Comparison of ENCODE assay signal across 1 cellular context in the genomic region with DNA sequence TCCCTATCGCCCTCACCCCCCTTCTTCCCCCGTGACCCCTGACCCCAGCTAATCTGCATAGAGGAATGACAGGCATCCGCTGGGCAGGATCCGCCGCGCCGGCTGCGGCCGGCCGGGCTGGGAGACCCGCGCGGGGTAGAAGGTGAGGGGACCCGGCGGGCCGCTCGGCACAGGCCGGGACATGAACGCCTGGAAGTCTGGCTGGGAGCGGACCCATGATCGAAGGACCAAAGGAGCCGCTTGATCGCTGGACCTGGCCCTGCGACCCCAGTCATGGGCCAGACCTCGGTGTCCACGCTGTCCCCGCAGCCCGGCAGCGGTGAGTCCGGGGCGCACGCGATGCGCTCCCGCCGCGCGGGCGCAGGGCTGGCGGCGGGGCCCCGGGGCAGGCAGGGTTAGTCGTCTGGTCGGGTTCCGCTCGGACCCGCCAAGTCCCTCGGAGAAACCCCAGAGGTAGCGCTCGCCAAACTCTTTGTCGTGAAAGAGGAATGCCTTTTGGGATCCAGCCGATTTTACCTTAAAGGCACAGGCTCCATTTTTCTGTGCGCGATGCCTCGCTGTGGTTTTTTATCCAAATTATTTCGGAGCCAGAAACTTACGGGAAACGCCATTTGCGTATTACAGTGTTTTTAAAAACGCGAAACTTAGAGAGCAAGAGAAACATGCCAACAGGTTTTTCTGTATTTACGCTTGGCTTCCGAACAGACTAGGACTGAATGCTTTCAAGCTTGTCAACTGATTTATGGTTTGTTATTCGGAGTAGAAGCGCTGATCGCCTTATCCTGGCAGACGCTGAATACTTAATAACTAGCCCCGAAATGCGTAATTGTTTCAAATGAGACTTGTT.
TF ChIP-seq lines count a peak whose summit lies in the region.

A gene (plus strand): TSS at position 75 of the 847 bp plus-strand sequence. CDS start 199 bp downstream, at position 274.

TF ChIP-seq in H1, 55 proteins besides CTCF, POLR2A, EP300 and RAD21:
- TF ChIP-seq SP4 (IDR thresholded peaks at IDR 0.05; ENCODE audit: low read length) (no peak), EGR1 (IDR thresholded peaks at IDR 0.05; ENCODE audit: borderline replicate concordance, low read depth, low read length) (no peak), HDAC6 (IDR thresholded peaks at IDR 0.05; ENCODE audit: low read depth, low read length) (no peak), FOSL1 (IDR thresholded peaks at IDR 0.05; ENCODE audit: insufficient read depth, low read depth, low read length) (no peak), HDAC2 (IDR thresholded peaks at IDR 0.05; ENCODE audit: borderline replicate concordance in 1 of 2, low read depth in 2 of 2, low read length in 2 of 2) (peak; percentile 76 to 80; a peak in 3 of 4 replicates), GTF2F1 (IDR thresholded peaks at IDR 0.05; ENCODE audit: borderline replicate concordance, low read depth, low read length) (no peak), JUND (IDR thresholded peaks at IDR 0.05; ENCODE audit: low read length) (no peak), RNF2 (IDR thresholded peaks at IDR 0.05; ENCODE audit: borderline replicate concordance, low read depth, low read length, missing control alignments, poor library complexity, severe bottlenecking) (no peak), CEBPB (IDR thresholded peaks at IDR 0.05; ENCODE audit: low read depth, low read length) (no peak), NANOG (IDR thresholded peaks at IDR 0.05; ENCODE audit: insufficient read depth, low read depth, low read length, poor library complexity, severe bottlenecking) (no peak), SP1 (IDR thresholded peaks at IDR 0.05; ENCODE audit: low read depth, low read length) (no peak), MAFK (IDR thresholded peaks at IDR 0.05; ENCODE audit: low read depth, low read length) (no peak), PHF8 (conservative IDR thresholded peaks at IDR 0.05; ENCODE audit: low read depth, low read length) (peak; percentile 89), TAF7 (optimal IDR thresholded peaks at IDR 0.05; ENCODE audit: borderline replicate concordance, low read depth, low read length) (peak; percentile 40), POLR2AphosphoS5 (IDR thresholded peaks at IDR 0.05; ENCODE audit: low read depth, low read length) (peak; percentile 49; the same call in 1 of the 2 replicates), ASH2L (IDR thresholded peaks at IDR 0.05; ENCODE audit: low read length) (peak; percentile 98), RBBP5 (IDR thresholded peaks at IDR 0.05; ENCODE audit: borderline replicate concordance, low read depth, low read length) (peak; percentile 89; the same call in 1 of the 2 replicates), SIN3A (conservative IDR thresholded peaks at IDR 0.05 in 1 of 2, IDR thresholded peaks at IDR 0.05 in 1 of 2; ENCODE audit: low read depth in 1 of 2, low read length in 2 of 2) (peak in 1 of 2 experiments; percentile 80; a peak in 2 of 4 replicates), POU5F1 (IDR thresholded peaks at IDR 0.05; ENCODE audit: low read depth, low read length) (no peak), SIRT6 (IDR thresholded peaks at IDR 0.05; ENCODE audit: low read length) (no peak), YY1 (IDR thresholded peaks at IDR 0.05; ENCODE audit: low read depth, low read length) (0 out of 2 replicates have a peak, but pooled peaks have one; percentile 20), TCF12 (IDR thresholded peaks at IDR 0.05; ENCODE audit: low read depth, low read length) (no peak), RXRA (IDR thresholded peaks at IDR 0.05; ENCODE audit: insufficient read depth, low read depth, low read length) (no peak), ZNF274 (IDR thresholded peaks at IDR 0.05; ENCODE audit: borderline replicate concordance, extremely low read depth, low read length) (no peak), BACH1 (IDR thresholded peaks at IDR 0.05; ENCODE audit: low read length) (no peak), BRCA1 (IDR thresholded peaks at IDR 0.05; ENCODE audit: low read depth, low read length) (no peak), CTBP2 (IDR thresholded peaks at IDR 0.05; ENCODE audit: borderline replicate concordance, insufficient read depth, insufficient read length, low read length) (no peak), KDM4A (IDR thresholded peaks at IDR 0.05; ENCODE audit: low read depth, low read length, severe bottlenecking) (peak; percentile 81), CREB1 (IDR thresholded peaks at IDR 0.05) (no peak), SIX5 (IDR thresholded peaks at IDR 0.05; ENCODE audit: low read depth, low read length) (no peak), TAF1 (IDR thresholded peaks at IDR 0.05; ENCODE audit: low read depth, low read length) (peak; percentile 83), TBP (IDR thresholded peaks at IDR 0.05; ENCODE audit: low read depth, low read length) (peak; percentile 41; the same call in 1 of the 2 replicates), SP2 (IDR thresholded peaks at IDR 0.05; ENCODE audit: low read length) (no peak)
- TF ChIP-seq, protein P1, sequence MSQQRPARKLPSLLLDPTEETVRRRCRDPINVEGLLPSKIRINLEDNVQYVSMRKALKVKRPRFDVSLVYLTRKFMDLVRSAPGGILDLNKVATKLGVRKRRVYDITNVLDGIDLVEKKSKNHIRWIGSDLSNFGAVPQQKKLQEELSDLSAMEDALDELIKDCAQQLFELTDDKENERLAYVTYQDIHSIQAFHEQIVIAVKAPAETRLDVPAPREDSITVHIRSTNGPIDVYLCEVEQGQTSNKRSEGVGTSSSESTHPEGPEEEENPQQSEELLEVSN (IDR thresholded peaks at IDR 0.05), result no peak
- TF ChIP-seq, protein P2, sequence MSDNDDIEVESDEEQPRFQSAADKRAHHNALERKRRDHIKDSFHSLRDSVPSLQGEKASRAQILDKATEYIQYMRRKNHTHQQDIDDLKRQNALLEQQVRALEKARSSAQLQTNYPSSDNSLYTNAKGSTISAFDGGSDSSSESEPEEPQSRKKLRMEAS (IDR thresholded peaks at IDR 0.05), result no peak
- TF ChIP-seq, protein P3, sequence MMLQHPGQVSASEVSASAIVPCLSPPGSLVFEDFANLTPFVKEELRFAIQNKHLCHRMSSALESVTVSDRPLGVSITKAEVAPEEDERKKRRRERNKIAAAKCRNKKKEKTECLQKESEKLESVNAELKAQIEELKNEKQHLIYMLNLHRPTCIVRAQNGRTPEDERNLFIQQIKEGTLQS (IDR thresholded peaks at IDR 0.05; ENCODE audit: insufficient read depth, low read depth, low read length), result no peak
